In the genomic region with DNA sequence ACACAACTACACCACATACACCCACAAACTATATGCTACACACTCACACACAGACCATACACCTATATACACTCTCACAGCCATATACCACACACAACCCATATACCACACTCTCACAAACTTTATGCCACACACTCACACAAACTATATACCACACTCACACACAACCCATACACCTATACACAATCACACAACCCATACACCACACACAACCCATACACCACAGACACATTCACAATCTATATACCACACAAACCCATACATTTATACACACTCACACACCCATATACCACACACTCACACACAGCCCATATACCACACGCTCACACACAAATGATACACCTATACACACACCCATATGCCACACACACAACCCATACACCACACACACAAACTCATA, we compare ENCODE assay signal across 27 cellular contexts.
"Had no signal": no experiment of that assay in that cellular context is flagged by ENCODE, and none has a peak within 500 bp of the region (broad histone marks: within the 10 kb centered on the region; RNA-seq: fewer than 3 reads in every experiment).

No MANE protein-coding gene starts in this region.

- ATAC-seq: activated CD4-positive, alpha-beta T cell treated with anti-CD3 and anti-CD28 coated beads for 36 hours; activated CD8-positive, alpha-beta memory T cell treated with anti-CD3 and anti-CD28 coated beads, Interleukin-2, amount 10 ng/mL, durations not matched to agents 7 days and 5 days; effector memory CD8-positive, alpha-beta T cell; left ventricle myocardium superior; naive thymus-derived CD4-positive, alpha-beta T cell; right lobe of liver; T-cell; WTC11 had no signal

- H3K27me3 Mint-ChIP-seq: activated naive CD4-positive, alpha-beta T cell treated with anti-CD3 and anti-CD28 coated beads, Interleukin-2, amount 50 U/mL, for 24 hours had no signal

- H3K4me3 ChIP-seq: adrenal gland, dorsolateral prefrontal cortex, esophagus muscularis mucosa, right lobe of liver, skin epidermis, testis, uterus had no signal

- H3K36me3 ChIP-seq: adrenal gland, esophagus muscularis mucosa, right lobe of liver, uterus had no signal

- H3K9me3 ChIP-seq: adrenal gland, esophagus muscularis mucosa, right lobe of liver, testis, uterus had no signal

- H3K27me3 ChIP-seq: adrenal gland, dorsolateral prefrontal cortex, esophagus muscularis mucosa, right lobe of liver, testis, uterus had no signal

- H3K4me1 Mint-ChIP-seq: activated CD4-positive, alpha-beta T cell treated with anti-CD3 and anti-CD28 coated beads for 36 hours; activated naive CD4-positive, alpha-beta T cell treated with anti-CD3 and anti-CD28 coated beads, Interleukin-2, amount 50 U/mL, for 24 hours; neural crest cell; WTC11 had no signal

- H3K4me3 Mint-ChIP-seq: activated CD4-positive, alpha-beta T cell treated with anti-CD3 and anti-CD28 coated beads for 36 hours; activated CD8-positive, alpha-beta memory T cell treated with anti-CD3 and anti-CD28 coated beads, Interleukin-2, amount 10 ng/mL, durations not matched to agents 7 days and 5 days; activated naive CD4-positive, alpha-beta T cell treated with anti-CD3 and anti-CD28 coated beads, Interleukin-2, amount 50 U/mL, for 24 hours; effector memory CD8-positive, alpha-beta T cell; naive thymus-derived CD4-positive, alpha-beta T cell; neural crest cell; T-cell; T-helper 2 cell treated with Interferon-gamma antibody and Interleukin-4, amounts not matched to agents 5 μg/mL and 100 μg/mL, for 36 hours; WTC11 had no signal

- H3K27ac Mint-ChIP-seq: activated CD4-positive, alpha-beta T cell treated with anti-CD3 and anti-CD28 coated beads for 36 hours; activated CD8-positive, alpha-beta memory T cell treated with anti-CD3 and anti-CD28 coated beads, Interleukin-2, amount 10 ng/mL, durations not matched to agents 7 days and 5 days; activated naive CD4-positive, alpha-beta T cell treated with anti-CD3 and anti-CD28 coated beads, Interleukin-2, amount 50 U/mL, for 24 hours; effector memory CD8-positive, alpha-beta T cell; T-cell; T-helper 2 cell treated with Interferon-gamma antibody and Interleukin-4, amounts not matched to agents 5 μg/mL and 100 μg/mL, for 36 hours; WTC11 had no signal

- H3K36me3 Mint-ChIP-seq: activated CD8-positive, alpha-beta memory T cell treated with anti-CD3 and anti-CD28 coated beads, Interleukin-2, amount 10 ng/mL, durations not matched to agents 7 days and 5 days; activated naive CD4-positive, alpha-beta T cell treated with anti-CD3 and anti-CD28 coated beads, Interleukin-2, amount 50 U/mL, for 24 hours; naive thymus-derived CD4-positive, alpha-beta T cell; T-cell had no signal

- H3K9me3 Mint-ChIP-seq: activated naive CD4-positive, alpha-beta T cell treated with anti-CD3 and anti-CD28 coated beads, Interleukin-2, amount 50 U/mL, for 24 hours; T-cell had no signal

- H3K27ac ChIP-seq: adrenal gland, dorsolateral prefrontal cortex, esophagus muscularis mucosa, right lobe of liver, skin epidermis, testis, uterus had no signal

- DNase-seq: activated CD4-positive, alpha-beta T cell treated with anti-CD3 and anti-CD28 coated beads for 36 hours; activated CD4-positive, alpha-beta T cell treated with anti-CD3 and anti-CD28 coated beads, Interleukin-2, amount 50 U/mL, for 48 hours; activated gamma-delta T cell treated with Interleukin-2 at 50 U/mL for 16 hours; activated T-cell treated with anti-CD3 and anti-CD28 coated beads, Interleukin-2, amount 50 U/mL, for 1 hour; central memory CD4-positive, alpha-beta T cell; dorsolateral prefrontal cortex; effector memory CD8-positive, alpha-beta T cell; hippocampal formation; left ventricle myocardium superior; mammary epithelial cell; naive thymus-derived CD4-positive, alpha-beta T cell; occipital lobe; posterior cingulate gyrus; right lobe of liver; stimulated activated CD4-positive, alpha-beta T cell treated with anti-CD3 and anti-CD28 coated beads, Interleukin-1b, Interleukin-23, amount 100 ng/mL, for 48 hours; testis; trophoblast cell; uterus had no signal

- H3K4me1 ChIP-seq: adrenal gland, esophagus muscularis mucosa, right lobe of liver, testis, uterus had no signal
